18 cellular contexts compared by ENCODE assay signal in genomic region chr10:105185101-105185500, GRCh38.
A peak's percentile ranks its signal among the peaks of the same experiment; 100 is the strongest.
DNase-seq lines count a peak whose midpoint lies in the region; ATAC-seq, FAIRE-seq and TF ChIP-seq lines count a peak whose summit lies in the region.
"Had no signal": no experiment of that assay in that cellular context is flagged by ENCODE, and none has a peak within 500 bp of the region (broad histone marks: within the 10 kb centered on the region; RNA-seq: fewer than 3 reads in every experiment).

No MANE protein-coding gene starts in this region.

- H3K4me3 ChIP-seq in mammary epithelial cell (replicated peaks in 1 of 3; ENCODE audit: insufficient read depth in 1 of 3, low read depth in 2 of 3, low read length in 3 of 3) = no peak overlapping the region
- no peak overlapping the region for H3K4me3 ChIP-seq in breast epithelium
- H3K4me3 ChIP-seq in bronchial epithelial cell (ENCODE audit: low read depth, low read length) = no peak overlapping the region
- no peak overlapping the region for H3K4me3 ChIP-seq in foreskin fibroblast (ENCODE audit: low read depth in 1 of 2, low read length in 2 of 2)
- H3K4me3 ChIP-seq: A549, GM23248, HAP-1 had no signal

- FAIRE-seq in bronchial epithelial cell (lab: Jason Lieb, UNC) (no peak), D721Med (lab: Jason Lieb, UNC) (no peak)
- FAIRE-seq: A549, G401.6, GM12891 had no signal

- intact Hi-C loops in mammary epithelial cell (cut with micrococcal nuclease) = no loop called here
- intact Hi-C loops in breast epithelium (cut with DNase I; ENCODE audit: low total_unique reads) = no loop called here

- H3K27me3 ChIP-seq in mammary epithelial cell (ENCODE audit: insufficient read depth, low read length) (no peaks in the 10 kb centered on the region), breast epithelium (no peaks in the 10 kb centered on the region), bronchial epithelial cell (ENCODE audit: control insufficient read depth, insufficient read depth, low read length) (no peaks in the 10 kb centered on the region)

- H3K27ac ChIP-seq in mammary epithelial cell (ENCODE audit: insufficient read depth, low read depth, low read length) (no peak overlapping the region), breast epithelium (no peak overlapping the region)
- H3K27ac ChIP-seq: 22Rv1, A549, GM23248 had no signal

- H3K9me3 ChIP-seq in mammary epithelial cell (replicated peaks; ENCODE audit: insufficient read depth, low read length) (no peaks in the 10 kb centered on the region), breast epithelium (no peaks in the 10 kb centered on the region)
- H3K9me3 ChIP-seq: A549, HAP-1 had no signal

- no peak overlapping the region for H3K9ac ChIP-seq in mammary epithelial cell (ENCODE audit: insufficient read depth, low read length)
- H3K9ac ChIP-seq: GM23248 had no signal

- H3K4me2 ChIP-seq in mammary epithelial cell (ENCODE audit: insufficient read depth, low read depth, low read length) = peak overlapping the region; percentile 4
- H3K4me2 ChIP-seq: A549 had no signal

- no peak for TF ChIP-seq POLR2A in breast epithelium (IDR thresholded peaks at IDR 0.05)

- TF ChIP-seq CTCF in mammary epithelial cell (conservative IDR thresholded peaks at IDR 0.05 in 1 of 2, IDR thresholded peaks at IDR 0.05 in 1 of 2; ENCODE audit: extremely low read depth in 1 of 2, insufficient read depth in 1 of 2, low read depth in 1 of 2, low read length in 2 of 2) = no peak
- TF ChIP-seq CTCF in breast epithelium (IDR thresholded peaks at IDR 0.05) = no peak
- no peak for TF ChIP-seq CTCF in bronchial epithelial cell (IDR thresholded peaks at IDR 0.05; ENCODE audit: insufficient read depth, low read length, severe bottlenecking)
- TF ChIP-seq CTCF in foreskin fibroblast (IDR thresholded peaks at IDR 0.05; ENCODE audit: low read depth, low read length) = no peak
- no peak for TF ChIP-seq CTCF in D721Med (IDR thresholded peaks at IDR 0.05; ENCODE audit: insufficient read depth, missing control alignments)

- no peaks in the 10 kb centered on the region for H4K20me1 ChIP-seq in mammary epithelial cell (ENCODE audit: insufficient read depth, low read length)

- in situ Hi-C loops in mammary epithelial cell (cut with MboI; ENCODE audit: low sequenced_read_pairs in 2 of 2) = no loop called here

- DNase-seq in mammary epithelial cell = peak; percentile 13
- DNase-seq in breast epithelium (ENCODE audit: low spot score in 2 of 2) = no peak
- DNase-seq in bronchial epithelial cell (ENCODE audit: low read depth) = peak; percentile 78
- peak; percentile 12 to 67 for DNase-seq in foreskin fibroblast
- DNase-seq in stimulated activated naive CD8-positive, alpha-beta T cell treated with anti-CD3 and anti-CD28 coated beads, Interleukin-15, Interleukin-2, amounts not matched to agents 100 U/mL and 50 U/mL, for 24 hours = no peak
- no peak for DNase-seq in DMS153 (lab: John Stamatoyannopoulos, UW)
- no peak for DNase-seq in D721Med (ENCODE audit: insufficient read length, low spot score)
- DNase-seq: AML-193; Calu3; CD8-positive, alpha-beta T cell; DMS 273 treated with DMSO at 0.1 percent for 48 hours; GM23248; IMR-90 had no signal

- H3K36me3 ChIP-seq in mammary epithelial cell (ENCODE audit: insufficient read depth, low read length) (no peaks in the 10 kb centered on the region), breast epithelium (no peaks in the 10 kb centered on the region), bronchial epithelial cell (ENCODE audit: control insufficient read depth, insufficient read depth, low read length) (no peaks in the 10 kb centered on the region)
- H3K36me3 ChIP-seq: HAP-1 had no signal

- H3K4me1 ChIP-seq in mammary epithelial cell (ENCODE audit: insufficient read depth, low read length) = peaks cover 14% of the 10 kb centered on the region
- H3K4me1 ChIP-seq in breast epithelium = no peaks in the 10 kb centered on the region
- H3K4me1 ChIP-seq: A549, HAP-1 had no signal

- dilution Hi-C loops in mammary epithelial cell (cut with HindIII; ENCODE audit: low sequenced_read_pairs) = no loop called here

- ATAC-seq in stimulated activated naive CD8-positive, alpha-beta T cell treated with anti-CD3 and anti-CD28 coated beads, Interleukin-15, Interleukin-2, amounts not matched to agents 100 U/mL and 50 U/mL, for 24 hours = no peak
- ATAC-seq: A549; CD8-positive, alpha-beta T cell had no signal

- CTCF ChIA-PET in mammary epithelial cell (lab: Charles Lee; ENCODE audit: low non-redundant PET) = no interaction called here

- no peaks in the 10 kb centered on the region for H3K79me2 ChIP-seq in mammary epithelial cell (ENCODE audit: insufficient read depth, low read length)

- no peak overlapping the region for H2AFZ ChIP-seq in mammary epithelial cell (ENCODE audit: low read depth, low read length)
- H2AFZ ChIP-seq: GM23248 had no signal

- BruUV-seq in mammary epithelial cell (replicated peaks; lab: Mats Ljungman, UMichigan) = no TSS peak

- WGBS in mammary epithelial cell (ENCODE audit: low coverage, missing lambda C conversion rate) = 79% methylated on average over 4 of the region's 4 CpGs

Comparison
In these comparisons a context has a peak if more than half of its experiments do, and no peak if none do; other contexts are left out.
1. DNase-seq: peak in mammary epithelial cell (single experiment), bronchial epithelial cell (single experiment) and foreskin fibroblast (2 of 2); none in breast epithelium (0 of 2), stimulated activated naive CD8-positive, alpha-beta T cell treated with anti-CD3 and anti-CD28 coated beads, Interleukin-15, Interleukin-2, amounts not matched to agents 100 U/mL and 50 U/mL, for 24 hours (single experiment), DMS153 (single experiment) and D721Med (single experiment).